8 cellular contexts compared by ENCODE assay signal in genomic region chr22:46621243-46621930, GRCh38. TPM values are rescaled to one million over a fixed set of nuclear protein-coding genes. Genes with fewer than 3 reads are reported as not detected.
DNase-seq lines count a peak whose midpoint lies in the region; ATAC-seq and TF ChIP-seq lines count a peak whose summit lies in the region.
"Not testable (repeated sequence)": the region's sequence is repeated elsewhere in the genome, so short reads cannot be mapped to it uniquely, and the experiment has no call there.

No MANE protein-coding gene starts in this region.

- H3K27me3 ChIP-seq in BLaER1; HL-60 (ENCODE audit: insufficient read depth, poor library complexity, severe bottlenecking); right cardiac atrium (ENCODE audit: control insufficient read depth, insufficient read depth); osteoblast (ENCODE audit: insufficient read depth, low read length); upper lobe of left lung: not testable (repeated sequence)

- H4K20me1 ChIP-seq in BLaER1 (peaks cover 57% of the 10 kb centered on the region), osteoblast (ENCODE audit: insufficient read depth, low read length) (peaks cover 42% of the 10 kb centered on the region)

- H3K79me2 ChIP-seq in osteoblast (ENCODE audit: insufficient read depth, low read length): not testable (repeated sequence)

- H3K4me1 ChIP-seq in BLaER1: peaks cover 95% of the 10 kb centered on the region
- H3K4me1 ChIP-seq in right cardiac atrium (ENCODE audit: control insufficient read depth, insufficient read depth, low read length): peaks cover 28% of the 10 kb centered on the region
- not testable (repeated sequence) for H3K4me1 ChIP-seq in osteoblast (ENCODE audit: insufficient read depth, low read length)
- H3K4me1 ChIP-seq in upper lobe of left lung: peaks cover 17 to 41% (median 27%) of the 10 kb centered on the region in 4 donors

- H3K27ac ChIP-seq in BLaER1 (peak overlapping the region; percentile 94), HL-60 (replicated peaks) (peak overlapping the region; percentile 99), right cardiac atrium (ENCODE audit: low read length) (peak overlapping the region; percentile 26), upper lobe of left lung (peak overlapping the region in 3 of 4 donors; percentile 24 to 73 (median 70))
- H3K27ac ChIP-seq in osteoblast (ENCODE audit: low read depth, low read length): not testable (repeated sequence)

- not testable (repeated sequence) for TF ChIP-seq EP300 in upper lobe of left lung (IDR thresholded peaks at IDR 0.05)

- H3K4me3 ChIP-seq in BLaER1 (peak overlapping the region; percentile 58), HL-60 (replicated peaks; ENCODE audit: insufficient read depth, low read length) (peak overlapping the region; percentile 69)
- not testable (repeated sequence) for H3K4me3 ChIP-seq in right cardiac atrium (ENCODE audit: low read length); osteoblast (ENCODE audit: insufficient read depth, low read length); upper lobe of left lung

- H3K4me2 ChIP-seq in BLaER1: peak overlapping the region; percentile 87
- H3K4me2 ChIP-seq in osteoblast (ENCODE audit: insufficient read depth, low read length): not testable (repeated sequence)

- H3K9ac ChIP-seq in BLaER1: peak overlapping the region; percentile 75

- not testable (repeated sequence) for H3K9me3 Mint-ChIP-seq in WTC11; glutamatergic neuron (ENCODE audit: unreplicated experiment); nephron

- not testable (repeated sequence) for H3K27me3 Mint-ChIP-seq in WTC11 (ENCODE audit: low read depth); glutamatergic neuron (ENCODE audit: unreplicated experiment); nephron (ENCODE audit: low read depth)

- intact Hi-C loops in right cardiac atrium (cut with DNase I): not testable (repeated sequence)

- H3K27ac Mint-ChIP-seq in WTC11 (peak overlapping the region; percentile 54; the same call in 1 of the 2 replicates), glutamatergic neuron (ENCODE audit: unreplicated experiment) (peak overlapping the region; percentile 22), nephron (peak overlapping the region; percentile 70 to 82 (median 80))

- not testable (repeated sequence) for H2AFZ ChIP-seq in osteoblast (ENCODE audit: low read length)

- ATAC-seq in WTC11; right cardiac atrium; upper lobe of left lung (ENCODE audit: low FRiP score in 2 of 2): not testable (repeated sequence)

- not testable (repeated sequence) for TF ChIP-seq CTCF in HL-60 (IDR thresholded peaks at IDR 0.05; ENCODE audit: insufficient read depth, low read length); WTC11 (IDR thresholded peaks at IDR 0.05); glutamatergic neuron (IDR thresholded peaks at IDR 0.05; ENCODE audit: partially characterized antibody, unreplicated experiment); nephron (IDR thresholded peaks at IDR 0.05; ENCODE audit: unreplicated experiment in 3 of 3); osteoblast (IDR thresholded peaks at IDR 0.05; ENCODE audit: extremely low read depth, low read depth, low read length); upper lobe of left lung (IDR thresholded peaks at IDR 0.05)

- H3K4me1 Mint-ChIP-seq in WTC11: not testable (repeated sequence)
- H3K4me1 Mint-ChIP-seq in glutamatergic neuron (ENCODE audit: low read depth, unreplicated experiment) (peaks cover 17% of the 10 kb centered on the region), nephron (peaks cover 12% of the 10 kb centered on the region)

- WGBS in right cardiac atrium: 93% methylated on average over 34 of the region's 38 CpGs
- 95 to 96% methylated on average over 6 to 21 of the region's 38 CpGs for WGBS in upper lobe of left lung, 2 donors

- not testable (repeated sequence) for TF ChIP-seq POLR2A in upper lobe of left lung (IDR thresholded peaks at IDR 0.05)

- peak in 1 of 2 experiments; percentile 40 for DNase-seq in HL-60 (ENCODE audit: low read depth in 1 of 2, low spot score in 1 of 2)
- not testable (repeated sequence) for DNase-seq in WTC11 (ENCODE audit: low spot score); glutamatergic neuron
- peak in 1 of 3 donors; percentile 41 for DNase-seq in right cardiac atrium
- peak; percentile 63 for DNase-seq in osteoblast (ENCODE audit: insufficient read length, low spot score, missing footprints)
- DNase-seq in upper lobe of left lung: peak in 1 of 2 donors; percentile 51

- not testable (repeated sequence) for H3K9me3 ChIP-seq in BLaER1; right cardiac atrium (ENCODE audit: control insufficient read depth, low read length); osteoblast (ENCODE audit: low read depth, low read length); upper lobe of left lung

- H3K4me3 Mint-ChIP-seq in WTC11; glutamatergic neuron (ENCODE audit: unreplicated experiment); nephron: not testable (repeated sequence)

- CTCF ChIA-PET in WTC11 (lab: Charles Lee): interaction anchor here (1.8 kb wide), 1 partner anchor 58 kb away, joined by 7 read pairs; no protein-coding TSS in a partner anchor

- not testable (repeated sequence) for H3K36me3 ChIP-seq in BLaER1; osteoblast (ENCODE audit: insufficient read depth, low read length); upper lobe of left lung

- POLR2A ChIA-PET in WTC11 (lab: Charles Lee): not testable (repeated sequence)

- H3K36me3 Mint-ChIP-seq in WTC11; glutamatergic neuron (ENCODE audit: unreplicated experiment); nephron (ENCODE audit: low read depth): not testable (repeated sequence)

RNA-seq across cellular contexts. Expression of gene GRAMD4, which starts 1.2 kb away (rescaled TPM):
- total RNA-seq in WTC11 (2021): 32.8 to 41.0 TPM (median 33.1 TPM) in 3 replicates
- total RNA-seq in glutamatergic neuron (ENCODE audit: unreplicated experiment): 85.7 TPM
- 100 to 1,000 TPM in 1 of 4 donors, 10 to 100 TPM in 3; 74.3 to 106 (median 88.5) TPM for total RNA-seq in right cardiac atrium
- 31.6 TPM for polyA plus RNA-seq in right cardiac atrium
- total RNA-seq in osteoblast: 16.8 and 17.0 TPM in 2 replicates
- 100 to 1,000 TPM in 3 of 6 donors, 10 to 100 TPM in 3; 59.8 to 302 (median 104) TPM for total RNA-seq in upper lobe of left lung

Comparison
In these comparisons a context has a peak if more than half of its experiments do, and no peak if none do; other contexts are left out.
1. H3K27ac Mint-ChIP-seq: peak in every context shown above with its lines; median percentile 80 in nephron; 54 in WTC11; 22 in glutamatergic neuron.